In the genomic region with DNA sequence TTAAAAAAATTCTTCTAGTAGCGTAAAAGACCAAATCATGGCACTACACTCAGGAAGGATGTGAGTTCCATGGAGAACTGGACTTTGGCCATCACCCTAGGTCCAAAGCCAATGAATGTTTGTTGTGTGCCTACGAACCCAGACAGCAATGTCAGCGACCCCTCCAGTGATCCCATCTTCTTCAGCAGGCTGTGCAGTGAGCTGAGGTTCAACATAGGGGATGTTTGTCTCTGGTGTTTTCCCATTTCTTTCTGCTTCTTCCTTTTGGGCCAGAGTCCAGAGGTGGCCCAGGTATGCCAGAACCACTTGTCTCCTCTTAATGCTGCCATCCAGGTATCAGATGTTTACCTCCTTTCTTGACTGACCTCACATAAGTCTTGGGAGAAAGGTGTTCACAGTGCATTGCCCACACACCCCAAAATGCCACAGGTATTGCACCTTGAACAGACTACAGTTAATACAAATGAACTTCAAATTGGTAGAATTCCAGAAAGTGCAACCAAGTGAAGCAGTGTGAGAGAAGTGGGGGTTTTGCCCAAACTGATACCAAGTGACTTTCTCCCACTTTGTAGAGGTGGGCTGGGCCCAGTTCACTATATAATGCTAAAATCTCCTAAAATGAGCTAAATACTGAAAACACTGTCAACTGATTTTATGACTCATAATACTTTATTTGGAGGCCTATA, we compare ENCODE assay signal across 1 cellular context.
TF ChIP-seq lines count a peak whose summit lies in the region.

No MANE protein-coding gene starts in this region.

TF ChIP-seq in HepG2, 621 proteins besides CTCF, POLR2A, EP300 and RAD21 (continued from another document and continues in another):
- TF ChIP-seq ARID5B (CRISPR knock-in tag; IDR thresholded peaks at IDR 0.05) = peak; percentile 83
- no peak for TF ChIP-seq ZNF672 (CRISPR knock-in tag; IDR thresholded peaks at IDR 0.05)
- TF ChIP-seq RAD51 (IDR thresholded peaks at IDR 0.05; ENCODE audit: borderline replicate concordance) = no peak
- TF ChIP-seq RARA (CRISPR knock-in tag; IDR thresholded peaks at IDR 0.05) = peak; percentile 76
- TF ChIP-seq MBD4 (IDR thresholded peaks at IDR 0.05; ENCODE audit: borderline replicate concordance, low read length) = 0 out of 2 replicates have a peak, but pooled peaks have one; percentile 28
- TF ChIP-seq ZNF253 (CRISPR knock-in tag; IDR thresholded peaks at IDR 0.05; ENCODE audit: borderline replicate concordance) = no peak
- TF ChIP-seq ZHX2 (IDR thresholded peaks at IDR 0.05; ENCODE audit: low read depth) = 0 out of 2 replicates have a peak, but pooled peaks have one; percentile 28
- TF ChIP-seq ZHX2 (CRISPR knock-in tag; IDR thresholded peaks at IDR 0.05; ENCODE audit: borderline replicate concordance) = no peak
- TF ChIP-seq TARDBP (CRISPR knock-in tag; IDR thresholded peaks at IDR 0.05) = peak; percentile 47; the same call in 1 of the 2 replicates
- TF ChIP-seq TBX2 (CRISPR knock-in tag; IDR thresholded peaks at IDR 0.05; ENCODE audit: borderline replicate concordance) = peak; percentile 12; the same call in 1 of the 2 replicates
- no peak for TF ChIP-seq RELA (CRISPR knock-in tag; IDR thresholded peaks at IDR 0.05)
- TF ChIP-seq, protein P1, sequence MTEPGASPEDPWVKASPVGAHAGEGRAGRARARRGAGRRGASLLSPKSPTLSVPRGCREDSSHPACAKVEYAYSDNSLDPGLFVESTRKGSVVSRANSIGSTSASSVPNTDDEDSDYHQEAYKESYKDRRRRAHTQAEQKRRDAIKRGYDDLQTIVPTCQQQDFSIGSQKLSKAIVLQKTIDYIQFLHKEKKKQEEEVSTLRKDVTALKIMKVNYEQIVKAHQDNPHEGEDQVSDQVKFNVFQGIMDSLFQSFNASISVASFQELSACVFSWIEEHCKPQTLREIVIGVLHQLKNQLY (CRISPR knock-in tag; IDR thresholded peaks at IDR 0.05) = 0 out of 2 replicates have a peak, but pooled peaks have one; percentile 36
- peak; percentile 86 for TF ChIP-seq NCOR1 (IDR thresholded peaks at IDR 0.05; ENCODE audit: borderline replicate concordance, low read length)
- no peak for TF ChIP-seq SMARCE1 (IDR thresholded peaks at IDR 0.05; ENCODE audit: borderline replicate concordance)
- no peak for TF ChIP-seq TBP (CRISPR knock-in tag; IDR thresholded peaks at IDR 0.05)
- TF ChIP-seq GABPA (IDR thresholded peaks at IDR 0.05; ENCODE audit: low read depth, low read length) = no peak
- peak; percentile 30; the same call in 1 of the 2 replicates for TF ChIP-seq GABPA (CRISPR knock-in tag; IDR thresholded peaks at IDR 0.05; ENCODE audit: low read depth)
- no peak for TF ChIP-seq TOE1 (CRISPR knock-in tag; IDR thresholded peaks at IDR 0.05)
- TF ChIP-seq ZKSCAN8 (CRISPR knock-in tag; IDR thresholded peaks at IDR 0.05; ENCODE audit: borderline replicate concordance) = peak; percentile 65; the same call in 1 of the 2 replicates
- peak; percentile 80 for TF ChIP-seq SALL1 (CRISPR knock-in tag; IDR thresholded peaks at IDR 0.05)
- no peak for TF ChIP-seq HNF1A (IDR thresholded peaks at IDR 0.05; ENCODE audit: low read depth)
- TF ChIP-seq HNF1A (CRISPR knock-in tag; IDR thresholded peaks at IDR 0.05; ENCODE audit: borderline replicate concordance) = peak; percentile 22; the same call in 1 of the 2 replicates
- peak; percentile 63; the same call in 1 of the 2 replicates for TF ChIP-seq ZNF7 (CRISPR knock-in tag; IDR thresholded peaks at IDR 0.05)
- TF ChIP-seq FOXA1 (IDR thresholded peaks at IDR 0.05) = no peak
- peak; percentile 33; the same call in 1 of the 2 replicates for TF ChIP-seq FOXA1 (CRISPR knock-in tag; IDR thresholded peaks at IDR 0.05)
- TF ChIP-seq THAP11 (CRISPR knock-in tag; IDR thresholded peaks at IDR 0.05) = peak; percentile 41; the same call in 1 of the 2 replicates
- TF ChIP-seq TEAD3 (CRISPR knock-in tag; optimal IDR thresholded peaks at IDR 0.05; ENCODE audit: borderline replicate concordance) = peak; percentile 86
- no peak for TF ChIP-seq KMT2B (CRISPR knock-in tag; IDR thresholded peaks at IDR 0.05)
- peak; percentile 95 for TF ChIP-seq EHMT2 (IDR thresholded peaks at IDR 0.05; ENCODE audit: borderline replicate concordance, low read depth, low read length)
- peak; percentile 74; the same call in 1 of the 2 replicates for TF ChIP-seq MXD4 (CRISPR knock-in tag; IDR thresholded peaks at IDR 0.05)
- peak; percentile 41 for TF ChIP-seq FOSL2 (CRISPR knock-in tag; IDR thresholded peaks at IDR 0.05)
- TF ChIP-seq, protein P2, sequence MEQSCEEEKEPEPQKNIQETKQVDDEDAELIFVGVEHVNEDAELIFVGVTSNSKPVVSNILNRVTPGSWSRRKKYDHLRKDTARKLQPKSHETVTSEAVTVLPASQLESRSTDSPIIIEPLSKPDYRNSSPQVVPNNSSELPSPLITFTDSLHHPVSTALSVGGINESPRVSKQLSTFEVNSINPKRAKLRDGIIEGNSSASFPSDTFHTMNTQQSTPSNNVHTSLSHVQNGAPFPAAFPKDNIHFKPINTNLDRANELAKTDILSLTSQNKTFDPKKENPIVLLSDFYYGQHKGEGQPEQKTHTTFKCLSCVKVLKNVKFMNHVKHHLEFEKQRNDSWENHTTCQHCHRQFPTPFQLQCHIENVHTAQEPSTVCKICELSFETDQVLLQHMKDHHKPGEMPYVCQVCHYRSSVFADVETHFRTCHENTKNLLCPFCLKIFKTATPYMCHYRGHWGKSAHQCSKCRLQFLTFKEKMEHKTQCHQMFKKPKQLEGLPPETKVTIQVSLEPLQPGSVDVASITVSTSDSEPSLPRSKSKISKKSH (CRISPR knock-in tag; IDR thresholded peaks at IDR 0.05; ENCODE audit: borderline replicate concordance) = no peak
- TF ChIP-seq SATB2 (CRISPR knock-in tag; IDR thresholded peaks at IDR 0.05) = no peak
- TF ChIP-seq HNF4A (CRISPR knock-in tag; IDR thresholded peaks at IDR 0.05) = peak; percentile 99
- TF ChIP-seq CBX2 (IDR thresholded peaks at IDR 0.05; ENCODE audit: low read depth, low read length) = no peak
- no peak for TF ChIP-seq CBX2 (CRISPR knock-in tag; IDR thresholded peaks at IDR 0.05; ENCODE audit: low read depth)
